In genomic region chr1:66777846-66778245, GRCh38 we compare ENCODE assay signal across 21 cellular contexts. TPM values are rescaled to one million over a fixed set of nuclear protein-coding genes. Genes with fewer than 3 reads are reported as not detected.
A peak's percentile ranks its signal among the peaks of the same experiment; 100 is the strongest.
DNase-seq lines count a peak whose midpoint lies in the region; ATAC-seq and TF ChIP-seq lines count a peak whose summit lies in the region.
"Had no signal": no experiment of that assay in that cellular context is flagged by ENCODE, and none has a peak within 500 bp of the region (broad histone marks: within the 10 kb centered on the region; RNA-seq: fewer than 3 reads in every experiment).

No MANE protein-coding gene starts in this region.

- CTCF ChIA-PET in HEK293 (lab: Yijun Ruan, JAX): interaction anchor here (0.7 to 1.0 kb wide), 2 partner anchors 13 to 19 kb away, joined by 3 read pairs; no protein-coding TSS in a partner anchor

- TF ChIP-seq CTCF in HEK293 (tag by site-specific recombination; IDR thresholded peaks at IDR 0.05) (no peak), fibroblast of the aortic adventitia (IDR thresholded peaks at IDR 0.05; ENCODE audit: insufficient read depth, low read length) (no peak), upper lobe of left lung (IDR thresholded peaks at IDR 0.05) (no peak)

- no peak overlapping the region for H3K4me3 ChIP-seq in HEK293 (ENCODE audit: low read depth, low read length)
- no peak overlapping the region for H3K4me3 ChIP-seq in fibroblast of the aortic adventitia (ENCODE audit: low read depth, low read length)
- no peak overlapping the region for H3K4me3 ChIP-seq in upper lobe of left lung
- H3K4me3 ChIP-seq: gastroesophageal sphincter, lung, uterus had no signal

- H3K36me3 ChIP-seq in HEK293 (ENCODE audit: control insufficient read depth in 2 of 2, insufficient read depth in 1 of 2, low read length in 2 of 2) (no peaks in the 10 kb centered on the region), upper lobe of left lung (no peaks in the 10 kb centered on the region)
- H3K36me3 ChIP-seq: gastroesophageal sphincter, uterus had no signal

- H3K27ac ChIP-seq in HEK293 (ENCODE audit: extremely low read depth, low read depth, low read length) (0 out of 2 replicates have a peak overlapping the region, but pooled peaks have one; percentile 12), upper lobe of left lung (no peak overlapping the region)
- H3K27ac ChIP-seq: gastroesophageal sphincter, RWPE1, uterus had no signal

- no peaks in the 10 kb centered on the region for H3K9me3 ChIP-seq in HEK293 (ENCODE audit: control insufficient read depth, insufficient read depth, low read depth, low read length)
- no peaks in the 10 kb centered on the region for H3K9me3 ChIP-seq in upper lobe of left lung
- H3K9me3 ChIP-seq: uterus had no signal

- POLR2A ChIA-PET in HEK293 (lab: Yijun Ruan, JAX): no interaction called here

- H3K27me3 ChIP-seq in upper lobe of left lung: no peaks in the 10 kb centered on the region
- H3K27me3 ChIP-seq: gastroesophageal sphincter, uterus had no signal

- 86 to 94% methylated on average over 3 of the region's 3 CpGs for WGBS in upper lobe of left lung, 2 donors

- no peak for ATAC-seq in upper lobe of left lung (ENCODE audit: low FRiP score in 2 of 2)
- no peak for ATAC-seq in HG03159 (IDR thresholded peaks at IDR 0.05; ENCODE audit: unreplicated experiment)
- ATAC-seq: activated naive CD8-positive, alpha-beta T cell treated with anti-CD3 and anti-CD28 coated beads, Interleukin-2, amount 50 U/mL, for 24 hours; gastroesophageal sphincter; SK-N-SH treated with all-trans-retinoic acid at 6 μM for 48 hours had no signal

- peak; percentile 87 for DNase-seq in NCI-H187 treated with DMSO at 0.1 percent for 48 hours (lab: John Stamatoyannopoulos, UW)
- DNase-seq in NCI-H774 (lab: John Stamatoyannopoulos, UW): peak; percentile 52
- peak; percentile 2 for DNase-seq in fibroblast of the aortic adventitia (ENCODE audit: low read depth)
- DNase-seq in NCI-H226: no peak
- DNase-seq in iPS-NIHi11 (ENCODE audit: low spot score): no peak
- DNase-seq in upper lobe of left lung: no peak
- DNase-seq: activated B cell treated with CpG ODN at 0.5 μM for 24 hours; activated CD4-positive, alpha-beta T cell treated with anti-CD3 and anti-CD28 coated beads, Interleukin-2, amount 50 U/mL, for 48 hours; activated gamma-delta T cell; activated naive CD8-positive, alpha-beta T cell treated with anti-CD3 and anti-CD28 coated beads, Interleukin-2, amount 50 U/mL, for 24 hours; H9; substantia nigra; uterus had no signal

- TF ChIP-seq POLR2A in upper lobe of left lung (IDR thresholded peaks at IDR 0.05): no peak

- H3K4me1 ChIP-seq in HEK293 (ENCODE audit: control insufficient read depth, insufficient read depth, low read length): peaks cover 10% of the 10 kb centered on the region
- no peaks in the 10 kb centered on the region for H3K4me1 ChIP-seq in upper lobe of left lung
- H3K4me1 ChIP-seq: gastroesophageal sphincter, uterus had no signal

- TF ChIP-seq EP300 in upper lobe of left lung (IDR thresholded peaks at IDR 0.05): no peak

TF ChIP-seq in HEK293, 187 proteins besides CTCF, POLR2A, EP300 and RAD21:
- TF ChIP-seq PRDM4 (tag by site-specific recombination; IDR thresholded peaks at IDR 0.05): peak; percentile 35; the same call in 1 of the 2 replicates
- no peak for TF ChIP-seq ZNF239 (tag by site-specific recombination; IDR thresholded peaks at IDR 0.05)
- TF ChIP-seq ZNF596 (tag by site-specific recombination; IDR thresholded peaks at IDR 0.05): no peak
- TF ChIP-seq ZBTB20 (tag by site-specific recombination; IDR thresholded peaks at IDR 0.05): no peak
- TF ChIP-seq ZNF341 (tag by site-specific recombination; IDR thresholded peaks at IDR 0.05; ENCODE audit: low read depth): no peak
TF ChIP-seq in HEK293: peak in this region for 1.

RNA-seq across cellular contexts. Expression of gene INSL5, which starts 23.2 kb away (rescaled TPM):
- not detected in 2 replicates for total RNA-seq in fibroblast of the aortic adventitia (ENCODE audit: low replicate concordance)
- not detected for total RNA-seq in upper lobe of left lung
- total RNA-seq: activated B cell treated with CpG ODN at 0.5 μM for 24 hours, cerebellum, gastroesophageal sphincter, H9, lung, progenitor cell of endocrine pancreas, uterus had no signal

RNA-seq across cellular contexts. Expression of gene DYNLT5, which starts 25.6 kb away (rescaled TPM):
- 1.4 TPM in 1 of 2 replicates, not detected in the other for total RNA-seq in fibroblast of the aortic adventitia (ENCODE audit: low replicate concordance)
- total RNA-seq in upper lobe of left lung: 10 to 100 TPM in 2 of 6 donors, 1 to 10 TPM in 3, under 1 TPM in 1; 0.40 to 33.9 (median 5.5) TPM
- total RNA-seq: activated B cell treated with CpG ODN at 0.5 μM for 24 hours had no signal

Comparison
In these comparisons a context has a peak if more than half of its experiments do, and no peak if none do; other contexts are left out.
1. DNase-seq: peak in NCI-H187 treated with DMSO at 0.1 percent for 48 hours (single experiment), NCI-H774 (single experiment) and fibroblast of the aortic adventitia (single experiment); none in NCI-H226 (single experiment), iPS-NIHi11 (single experiment) and upper lobe of left lung (0 of 2).